Comparison of ENCODE assay signal across 1 cellular context in the genomic region with DNA sequence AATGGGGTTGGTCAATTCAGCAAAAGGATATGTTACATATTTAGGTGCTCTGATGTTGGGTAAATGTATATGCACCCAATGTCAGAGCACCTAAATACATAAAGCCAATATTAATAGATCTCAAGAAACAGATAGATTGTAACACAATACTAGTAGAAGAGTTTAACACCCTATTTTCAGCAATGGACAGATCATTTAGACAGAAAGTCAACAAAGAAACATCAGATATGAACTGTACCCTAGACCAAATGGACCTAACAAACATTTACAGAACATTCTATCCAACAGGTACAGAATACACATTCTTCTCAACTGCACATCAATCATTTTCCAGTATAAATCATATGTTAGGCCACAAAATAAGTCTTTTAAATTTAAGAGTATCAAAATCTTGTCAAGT.
TF ChIP-seq lines count a peak whose summit lies in the region.

No MANE protein-coding gene starts in this region.

TF ChIP-seq in HepG2, 621 proteins besides CTCF, POLR2A, EP300 and RAD21 (continued from another document and continues in another):
- TF ChIP-seq FOXA3 (CRISPR knock-in tag; IDR thresholded peaks at IDR 0.05) = peak; percentile 70
- TF ChIP-seq, protein P1, sequence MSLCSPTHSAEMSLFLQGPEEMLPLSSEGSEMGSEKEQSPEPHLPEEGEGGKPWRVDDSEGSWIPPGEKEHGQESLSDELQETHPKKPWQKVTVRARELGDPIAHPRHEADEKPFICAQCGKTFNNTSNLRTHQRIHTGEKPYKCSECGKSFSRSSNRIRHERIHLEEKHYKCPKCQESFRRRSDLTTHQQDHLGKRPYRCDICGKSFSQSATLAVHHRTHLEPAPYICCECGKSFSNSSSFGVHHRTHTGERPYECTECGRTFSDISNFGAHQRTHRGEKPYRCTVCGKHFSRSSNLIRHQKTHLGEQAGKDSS (CRISPR knock-in tag; IDR thresholded peaks at IDR 0.05; ENCODE audit: borderline replicate concordance, low read depth) = no peak
- TF ChIP-seq NRL (CRISPR knock-in tag; IDR thresholded peaks at IDR 0.05; ENCODE audit: borderline replicate concordance) = no peak
- TF ChIP-seq, protein P2, sequence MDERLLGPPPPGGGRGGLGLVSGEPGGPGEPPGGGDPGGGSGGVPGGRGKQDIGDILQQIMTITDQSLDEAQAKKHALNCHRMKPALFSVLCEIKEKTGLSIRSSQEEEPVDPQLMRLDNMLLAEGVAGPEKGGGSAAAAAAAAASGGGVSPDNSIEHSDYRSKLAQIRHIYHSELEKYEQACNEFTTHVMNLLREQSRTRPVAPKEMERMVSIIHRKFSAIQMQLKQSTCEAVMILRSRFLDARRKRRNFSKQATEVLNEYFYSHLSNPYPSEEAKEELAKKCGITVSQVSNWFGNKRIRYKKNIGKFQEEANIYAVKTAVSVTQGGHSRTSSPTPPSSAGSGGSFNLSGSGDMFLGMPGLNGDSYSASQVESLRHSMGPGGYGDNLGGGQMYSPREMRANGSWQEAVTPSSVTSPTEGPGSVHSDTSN (CRISPR knock-in tag; IDR thresholded peaks at IDR 0.05) = no peak
- TF ChIP-seq HNF4A (CRISPR knock-in tag; IDR thresholded peaks at IDR 0.05) = peak; percentile 40
- TF ChIP-seq ZNF335 (CRISPR knock-in tag; IDR thresholded peaks at IDR 0.05) = no peak
- no peak for TF ChIP-seq ZFAT (CRISPR knock-in tag; conservative IDR thresholded peaks at IDR 0.05)
- TF ChIP-seq ZNF850 (CRISPR knock-in tag; conservative IDR thresholded peaks at IDR 0.05) = no peak
- TF ChIP-seq, protein P3, sequence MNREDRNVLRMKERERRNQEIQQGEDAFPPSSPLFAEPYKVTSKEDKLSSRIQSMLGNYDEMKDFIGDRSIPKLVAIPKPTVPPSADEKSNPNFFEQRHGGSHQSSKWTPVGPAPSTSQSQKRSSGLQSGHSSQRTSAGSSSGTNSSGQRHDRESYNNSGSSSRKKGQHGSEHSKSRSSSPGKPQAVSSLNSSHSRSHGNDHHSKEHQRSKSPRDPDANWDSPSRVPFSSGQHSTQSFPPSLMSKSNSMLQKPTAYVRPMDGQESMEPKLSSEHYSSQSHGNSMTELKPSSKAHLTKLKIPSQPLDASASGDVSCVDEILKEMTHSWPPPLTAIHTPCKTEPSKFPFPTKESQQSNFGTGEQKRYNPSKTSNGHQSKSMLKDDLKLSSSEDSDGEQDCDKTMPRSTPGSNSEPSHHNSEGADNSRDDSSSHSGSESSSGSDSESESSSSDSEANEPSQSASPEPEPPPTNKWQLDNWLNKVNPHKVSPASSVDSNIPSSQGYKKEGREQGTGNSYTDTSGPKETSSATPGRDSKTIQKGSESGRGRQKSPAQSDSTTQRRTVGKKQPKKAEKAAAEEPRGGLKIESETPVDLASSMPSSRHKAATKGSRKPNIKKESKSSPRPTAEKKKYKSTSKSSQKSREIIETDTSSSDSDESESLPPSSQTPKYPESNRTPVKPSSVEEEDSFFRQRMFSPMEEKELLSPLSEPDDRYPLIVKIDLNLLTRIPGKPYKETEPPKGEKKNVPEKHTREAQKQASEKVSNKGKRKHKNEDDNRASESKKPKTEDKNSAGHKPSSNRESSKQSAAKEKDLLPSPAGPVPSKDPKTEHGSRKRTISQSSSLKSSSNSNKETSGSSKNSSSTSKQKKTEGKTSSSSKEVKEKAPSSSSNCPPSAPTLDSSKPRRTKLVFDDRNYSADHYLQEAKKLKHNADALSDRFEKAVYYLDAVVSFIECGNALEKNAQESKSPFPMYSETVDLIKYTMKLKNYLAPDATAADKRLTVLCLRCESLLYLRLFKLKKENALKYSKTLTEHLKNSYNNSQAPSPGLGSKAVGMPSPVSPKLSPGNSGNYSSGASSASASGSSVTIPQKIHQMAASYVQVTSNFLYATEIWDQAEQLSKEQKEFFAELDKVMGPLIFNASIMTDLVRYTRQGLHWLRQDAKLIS (CRISPR knock-in tag; IDR thresholded peaks at IDR 0.05) = no peak
- 0 out of 2 replicates have a peak, but pooled peaks have one; percentile 25 for TF ChIP-seq HOXA5 (CRISPR knock-in tag; IDR thresholded peaks at IDR 0.05)
- TF ChIP-seq SIX1 (CRISPR knock-in tag; IDR thresholded peaks at IDR 0.05; ENCODE audit: borderline replicate concordance) = peak; percentile 68; the same call in 1 of the 2 replicates
- TF ChIP-seq RERE (CRISPR knock-in tag; IDR thresholded peaks at IDR 0.05; ENCODE audit: low read depth) = 0 out of 2 replicates have a peak, but pooled peaks have one; percentile 19
- no peak for TF ChIP-seq DPF2 (CRISPR knock-in tag; IDR thresholded peaks at IDR 0.05; ENCODE audit: borderline replicate concordance, low read depth)
- no peak for TF ChIP-seq ZNF326 (CRISPR knock-in tag; IDR thresholded peaks at IDR 0.05; ENCODE audit: borderline replicate concordance)
- TF ChIP-seq, protein P4, sequence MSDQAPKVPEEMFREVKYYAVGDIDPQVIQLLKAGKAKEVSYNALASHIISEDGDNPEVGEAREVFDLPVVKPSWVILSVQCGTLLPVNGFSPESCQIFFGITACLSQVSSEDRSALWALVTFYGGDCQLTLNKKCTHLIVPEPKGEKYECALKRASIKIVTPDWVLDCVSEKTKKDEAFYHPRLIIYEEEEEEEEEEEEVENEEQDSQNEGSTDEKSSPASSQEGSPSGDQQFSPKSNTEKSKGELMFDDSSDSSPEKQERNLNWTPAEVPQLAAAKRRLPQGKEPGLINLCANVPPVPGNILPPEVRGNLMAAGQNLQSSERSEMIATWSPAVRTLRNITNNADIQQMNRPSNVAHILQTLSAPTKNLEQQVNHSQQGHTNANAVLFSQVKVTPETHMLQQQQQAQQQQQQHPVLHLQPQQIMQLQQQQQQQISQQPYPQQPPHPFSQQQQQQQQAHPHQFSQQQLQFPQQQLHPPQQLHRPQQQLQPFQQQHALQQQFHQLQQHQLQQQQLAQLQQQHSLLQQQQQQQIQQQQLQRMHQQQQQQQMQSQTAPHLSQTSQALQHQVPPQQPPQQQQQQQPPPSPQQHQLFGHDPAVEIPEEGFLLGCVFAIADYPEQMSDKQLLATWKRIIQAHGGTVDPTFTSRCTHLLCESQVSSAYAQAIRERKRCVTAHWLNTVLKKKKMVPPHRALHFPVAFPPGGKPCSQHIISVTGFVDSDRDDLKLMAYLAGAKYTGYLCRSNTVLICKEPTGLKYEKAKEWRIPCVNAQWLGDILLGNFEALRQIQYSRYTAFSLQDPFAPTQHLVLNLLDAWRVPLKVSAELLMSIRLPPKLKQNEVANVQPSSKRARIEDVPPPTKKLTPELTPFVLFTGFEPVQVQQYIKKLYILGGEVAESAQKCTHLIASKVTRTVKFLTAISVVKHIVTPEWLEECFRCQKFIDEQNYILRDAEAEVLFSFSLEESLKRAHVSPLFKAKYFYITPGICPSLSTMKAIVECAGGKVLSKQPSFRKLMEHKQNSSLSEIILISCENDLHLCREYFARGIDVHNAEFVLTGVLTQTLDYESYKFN (CRISPR knock-in tag; conservative IDR thresholded peaks at IDR 0.05) = 0 out of 2 replicates have a peak, but pooled peaks have one; percentile 29
- TF ChIP-seq ZNF503 (CRISPR knock-in tag; IDR thresholded peaks at IDR 0.05) = 0 out of 2 replicates have a peak, but pooled peaks have one; percentile 15
- no peak for TF ChIP-seq PHF21A (CRISPR knock-in tag; IDR thresholded peaks at IDR 0.05)
- TF ChIP-seq KAT8 (CRISPR knock-in tag; IDR thresholded peaks at IDR 0.05) = no peak
- TF ChIP-seq, protein P5, sequence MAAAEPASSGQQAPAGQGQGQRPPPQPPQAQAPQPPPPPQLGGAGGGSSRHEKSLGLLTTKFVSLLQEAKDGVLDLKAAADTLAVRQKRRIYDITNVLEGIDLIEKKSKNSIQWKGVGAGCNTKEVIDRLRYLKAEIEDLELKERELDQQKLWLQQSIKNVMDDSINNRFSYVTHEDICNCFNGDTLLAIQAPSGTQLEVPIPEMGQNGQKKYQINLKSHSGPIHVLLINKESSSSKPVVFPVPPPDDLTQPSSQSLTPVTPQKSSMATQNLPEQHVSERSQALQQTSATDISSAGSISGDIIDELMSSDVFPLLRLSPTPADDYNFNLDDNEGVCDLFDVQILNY (CRISPR knock-in tag; conservative IDR thresholded peaks at IDR 0.05) = no peak
- TF ChIP-seq GATAD1 (CRISPR knock-in tag; IDR thresholded peaks at IDR 0.05) = no peak
- TF ChIP-seq, protein P6, sequence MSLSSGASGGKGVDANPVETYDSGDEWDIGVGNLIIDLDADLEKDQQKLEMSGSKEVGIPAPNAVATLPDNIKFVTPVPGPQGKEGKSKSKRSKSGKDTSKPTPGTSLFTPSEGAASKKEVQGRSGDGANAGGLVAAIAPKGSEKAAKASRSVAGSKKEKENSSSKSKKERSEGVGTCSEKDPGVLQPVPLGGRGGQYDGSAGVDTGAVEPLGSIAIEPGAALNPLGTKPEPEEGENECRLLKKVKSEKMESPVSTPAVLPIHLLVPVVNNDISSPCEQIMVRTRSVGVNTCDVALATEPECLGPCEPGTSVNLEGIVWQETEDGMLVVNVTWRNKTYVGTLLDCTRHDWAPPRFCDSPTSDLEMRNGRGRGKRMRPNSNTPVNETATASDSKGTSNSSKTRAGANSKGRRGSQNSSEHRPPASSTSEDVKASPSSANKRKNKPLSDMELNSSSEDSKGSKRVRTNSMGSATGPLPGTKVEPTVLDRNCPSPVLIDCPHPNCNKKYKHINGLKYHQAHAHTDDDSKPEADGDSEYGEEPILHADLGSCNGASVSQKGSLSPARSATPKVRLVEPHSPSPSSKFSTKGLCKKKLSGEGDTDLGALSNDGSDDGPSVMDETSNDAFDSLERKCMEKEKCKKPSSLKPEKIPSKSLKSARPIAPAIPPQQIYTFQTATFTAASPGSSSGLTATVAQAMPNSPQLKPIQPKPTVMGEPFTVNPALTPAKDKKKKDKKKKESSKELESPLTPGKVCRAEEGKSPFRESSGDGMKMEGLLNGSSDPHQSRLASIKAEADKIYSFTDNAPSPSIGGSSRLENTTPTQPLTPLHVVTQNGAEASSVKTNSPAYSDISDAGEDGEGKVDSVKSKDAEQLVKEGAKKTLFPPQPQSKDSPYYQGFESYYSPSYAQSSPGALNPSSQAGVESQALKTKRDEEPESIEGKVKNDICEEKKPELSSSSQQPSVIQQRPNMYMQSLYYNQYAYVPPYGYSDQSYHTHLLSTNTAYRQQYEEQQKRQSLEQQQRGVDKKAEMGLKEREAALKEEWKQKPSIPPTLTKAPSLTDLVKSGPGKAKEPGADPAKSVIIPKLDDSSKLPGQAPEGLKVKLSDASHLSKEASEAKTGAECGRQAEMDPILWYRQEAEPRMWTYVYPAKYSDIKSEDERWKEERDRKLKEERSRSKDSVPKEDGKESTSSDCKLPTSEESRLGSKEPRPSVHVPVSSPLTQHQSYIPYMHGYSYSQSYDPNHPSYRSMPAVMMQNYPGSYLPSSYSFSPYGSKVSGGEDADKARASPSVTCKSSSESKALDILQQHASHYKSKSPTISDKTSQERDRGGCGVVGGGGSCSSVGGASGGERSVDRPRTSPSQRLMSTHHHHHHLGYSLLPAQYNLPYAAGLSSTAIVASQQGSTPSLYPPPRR (CRISPR knock-in tag; IDR thresholded peaks at IDR 0.05; ENCODE audit: borderline replicate concordance) = peak; percentile 59; the same call in 1 of the 2 replicates
- no peak for TF ChIP-seq ZBTB7B (CRISPR knock-in tag; IDR thresholded peaks at IDR 0.05)
